In the genomic region with DNA sequence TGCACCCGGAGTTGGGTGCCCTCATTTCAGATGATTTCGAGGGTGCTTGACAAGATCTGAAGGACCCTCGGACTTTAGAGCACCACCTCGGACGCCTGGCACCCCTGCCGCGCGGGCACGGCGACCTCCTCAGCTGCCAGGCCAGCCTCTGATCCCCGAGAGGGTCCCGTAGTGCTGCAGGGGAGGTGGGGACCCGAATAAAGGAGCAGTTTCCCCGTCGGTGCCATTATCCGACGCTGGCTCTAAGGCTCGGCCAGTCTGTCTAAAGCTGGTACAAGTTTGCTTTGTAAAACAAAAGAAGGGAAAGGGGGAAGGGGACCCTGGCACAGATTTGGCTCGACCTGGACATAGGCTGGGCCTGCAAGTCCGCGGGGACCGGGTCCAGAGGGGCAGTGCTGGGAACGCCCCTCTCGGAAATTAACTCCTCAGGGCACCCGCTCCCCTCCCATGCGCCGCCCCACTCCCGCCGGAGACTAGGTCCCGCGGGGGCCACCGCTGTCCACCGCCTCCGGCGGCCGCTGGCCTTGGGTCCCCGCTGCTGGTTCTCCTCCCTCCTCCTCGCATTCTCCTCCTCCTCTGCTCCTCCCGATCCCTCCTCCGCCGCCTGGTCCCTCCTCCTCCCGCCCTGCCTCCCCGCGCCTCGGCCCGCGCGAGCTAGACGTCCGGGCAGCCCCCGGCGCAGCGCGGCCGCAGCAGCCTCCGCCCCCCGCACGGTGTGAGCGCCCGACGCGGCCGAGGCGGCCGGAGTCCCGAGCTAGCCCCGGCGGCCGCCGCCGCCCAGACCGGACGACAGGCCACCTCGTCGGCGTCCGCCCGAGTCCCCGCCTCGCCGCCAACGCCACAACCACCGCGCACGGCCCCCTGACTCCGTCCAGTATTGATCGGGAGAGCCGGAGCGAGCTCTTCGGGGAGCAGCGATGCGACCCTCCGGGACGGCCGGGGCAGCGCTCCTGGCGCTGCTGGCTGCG, we compare ENCODE assay signal across 8 cellular contexts. TPM values are rescaled to one million over a fixed set of nuclear protein-coding genes. Genes with fewer than 3 reads are reported as not detected.
DNase-seq lines count a peak whose midpoint lies in the region; FAIRE-seq and TF ChIP-seq lines count a peak whose summit lies in the region.

A gene (plus strand): TSS at position 657 of the 968 bp plus-strand sequence. CDS start 261 bp downstream, at position 918.

- H3K36me3 ChIP-seq in GM06990 (ENCODE audit: control insufficient read depth, insufficient read depth, low read length) (no peaks in the 10 kb centered on the region), colonic mucosa (no peaks in the 10 kb centered on the region), kidney epithelial cell (ENCODE audit: control insufficient read depth, insufficient read depth, low read length) (no peaks in the 10 kb centered on the region), smooth muscle cell (ENCODE audit: low read depth) (no peaks in the 10 kb centered on the region)

- peak within 1 kb of the TSS; percentile 88 for H2AFZ ChIP-seq in smooth muscle cell (ENCODE audit: low read depth)

- WGBS in smooth muscle cell (ENCODE audit: low lambda C conversion rate) = 12% methylated on average over 54 of the region's 98 CpGs

- H3K4me3 ChIP-seq in GM06990 (replicated peaks; ENCODE audit: low read depth, low read length) (peak within 1 kb of the TSS; percentile 14), colonic mucosa (peak within 1 kb of the TSS; percentile 73), kidney epithelial cell (ENCODE audit: low read depth, low read length) (peak within 1 kb of the TSS; percentile 86), smooth muscle cell (peak within 1 kb of the TSS; percentile 89)

- no peak for FAIRE-seq in GM19239 (lab: Jason Lieb, UNC)

- DNase-seq in GM06990 (ENCODE audit: extremely low read depth, insufficient read length) (no peak), NCI-H2196 (lab: John Stamatoyannopoulos, UW; ENCODE audit: unreplicated experiment) (peak; percentile 40), colonic mucosa (peak; percentile 89), kidney epithelial cell (ENCODE audit: low read depth) (no peak), smooth muscle cell (lab: John Stamatoyannopoulos, UW; ENCODE audit: unreplicated experiment) (peak; percentile 47), GM19239 (ENCODE audit: insufficient read length, low spot score) (no peak), DMS153 (lab: John Stamatoyannopoulos, UW) (no peak)
- no peak for DNase-seq in activated CD8-positive, alpha-beta memory T cell treated with anti-CD3 and anti-CD28 coated beads, Interleukin-2, amount 50 U/mL, for 4 hours

- H3K4me1 ChIP-seq in colonic mucosa = no peaks in the 10 kb centered on the region
- no peaks in the 10 kb centered on the region for H3K4me1 ChIP-seq in smooth muscle cell (ENCODE audit: low read depth)

- H3K4me2 ChIP-seq in smooth muscle cell = peak within 1 kb of the TSS; percentile 95

- H3K9ac ChIP-seq in colonic mucosa (ENCODE audit: low read depth in 2 of 2, low read length in 2 of 2) = peak within 1 kb of the TSS; percentile 81 to 95
- peak within 1 kb of the TSS; percentile 72 for H3K9ac ChIP-seq in smooth muscle cell (ENCODE audit: low read depth)

- H4K20me1 ChIP-seq in smooth muscle cell (ENCODE audit: low read depth) = peaks cover 31% of the 10 kb centered on the region

- peaks cover 37% of the 10 kb centered on the region for H3K79me2 ChIP-seq in smooth muscle cell (ENCODE audit: low read depth)

- TF ChIP-seq CTCF in GM06990 (IDR thresholded peaks at IDR 0.05; ENCODE audit: insufficient read depth, low read length, poor library complexity, severe bottlenecking) (no peak), colonic mucosa (IDR thresholded peaks at IDR 0.05) (no peak), kidney epithelial cell (IDR thresholded peaks at IDR 0.05; ENCODE audit: insufficient read depth, low read length, poor library complexity, severe bottlenecking) (no peak), smooth muscle cell (IDR thresholded peaks at IDR 0.05; ENCODE audit: borderline replicate concordance, insufficient read depth, poor library complexity, severe bottlenecking) (no peak)

- intact Hi-C loops in colonic mucosa (cut with DNase I) = no loop called here

- H3K9me3 ChIP-seq in colonic mucosa = no peaks in the 10 kb centered on the region
- H3K9me3 ChIP-seq in smooth muscle cell (replicated peaks; ENCODE audit: low read depth) = no peaks in the 10 kb centered on the region

- H3K27me3 ChIP-seq in GM06990 (replicated peaks; ENCODE audit: control insufficient read depth, insufficient read depth, low read length) (no peaks in the 10 kb centered on the region; the same call in 1 of the 2 replicates), colonic mucosa (no peaks in the 10 kb centered on the region), kidney epithelial cell (ENCODE audit: control insufficient read depth, insufficient read depth, low read length) (no peaks in the 10 kb centered on the region), smooth muscle cell (ENCODE audit: low read depth) (peaks cover 11% of the 10 kb centered on the region)

- no peaks in the 10 kb centered on the region for H3F3A ChIP-seq in smooth muscle cell (ENCODE audit: low read depth)

- H3K27ac ChIP-seq in colonic mucosa = peak within 1 kb of the TSS; percentile 82
- peak within 1 kb of the TSS; percentile 41 for H3K27ac ChIP-seq in smooth muscle cell (ENCODE audit: low read depth)

RNA-seq across cellular contexts. Expression of the gene that starts here (rescaled TPM):
- total RNA-seq in colonic mucosa (10 to 100 TPM; 57.8 to 63.4 TPM), kidney epithelial cell (67.2 and 76.7 TPM in 2 replicates), smooth muscle cell (21.6 and 31.1 TPM in 2 replicates)
- polyA plus RNA-seq in smooth muscle cell = 9.0 and 20.5 TPM in 2 replicates

Comparison
In these comparisons a context has a peak if more than half of its experiments do, and no peak if none do; other contexts are left out.
1. DNase-seq: peak in NCI-H2196 (single experiment), colonic mucosa (single experiment) and smooth muscle cell (single experiment); none in GM06990 (single experiment), kidney epithelial cell (single experiment), activated CD8-positive, alpha-beta memory T cell treated with anti-CD3 and anti-CD28 coated beads, Interleukin-2, amount 50 U/mL, for 4 hours (single experiment), GM19239 (single experiment) and DMS153 (single experiment).
2. H3K4me3 ChIP-seq: peak in every context shown above with its lines; median percentile 89 in smooth muscle cell; 86 in kidney epithelial cell; 73 in colonic mucosa; 14 in GM06990.